In the genomic region with DNA sequence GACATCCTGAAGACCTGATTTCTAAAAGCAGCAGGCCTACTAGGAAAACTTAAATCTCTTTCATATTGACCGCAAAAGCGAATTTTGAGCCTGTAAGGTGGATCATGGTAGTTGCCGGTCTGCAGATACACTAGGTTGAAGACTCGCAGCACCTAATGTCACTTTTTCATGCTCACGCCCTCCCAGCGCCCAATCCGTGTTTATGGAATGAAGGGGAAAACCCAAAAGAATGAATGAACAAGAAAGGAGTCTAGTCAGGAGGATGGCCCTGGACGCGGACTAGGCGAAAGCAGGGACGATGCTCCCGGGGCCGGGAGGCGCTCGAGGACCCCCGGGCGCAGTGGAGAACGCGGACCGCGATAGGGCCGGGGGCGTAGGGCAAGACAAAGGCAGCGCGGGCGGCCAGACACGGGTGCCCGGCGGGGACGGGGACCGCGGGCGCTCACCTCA, we compare ENCODE assay signal across 8 cellular contexts. TPM values are rescaled to one million over a fixed set of nuclear protein-coding genes. Genes with fewer than 3 reads are reported as not detected.
DNase-seq lines count a peak whose midpoint lies in the region; ATAC-seq and TF ChIP-seq lines count a peak whose summit lies in the region.

No MANE protein-coding gene starts in this region.

- no peaks in the 10 kb centered on the region for H3K27me3 ChIP-seq in PC-9 (ENCODE audit: insufficient read depth, low read depth)
- H3K27me3 ChIP-seq in naive thymus-derived CD4-positive, alpha-beta T cell (ENCODE audit: control insufficient read depth in 2 of 2, insufficient read depth in 2 of 2, low read length in 2 of 2) = no peaks in the 10 kb centered on the region

- peak overlapping the region; percentile 81 for H3K27ac Mint-ChIP-seq in dendritic cell treated with granulocyte-macrophage colony-stimulating factor and Interleukin-4, amounts not matched to agents 40 ng/mL and 50 ng/mL, for 4 days
- H3K27ac Mint-ChIP-seq in naive thymus-derived CD4-positive, alpha-beta T cell = peak overlapping the region; percentile 70 to 94 (median 80)

- no peak overlapping the region for H2AFZ ChIP-seq in PC-9

- H3K4me2 ChIP-seq in PC-9 = peak overlapping the region; percentile 98

- peak overlapping the region; percentile 89 for H3K4me3 Mint-ChIP-seq in dendritic cell treated with granulocyte-macrophage colony-stimulating factor and Interleukin-4, amounts not matched to agents 40 ng/mL and 50 ng/mL, for 4 days
- H3K4me3 Mint-ChIP-seq in naive thymus-derived CD4-positive, alpha-beta T cell = peak overlapping the region; percentile 87 to 100 (median 96)

- H3K9me2 ChIP-seq in PC-9 (ENCODE audit: insufficient read depth) = no peaks in the 10 kb centered on the region

- ATAC-seq in naive thymus-derived CD4-positive, alpha-beta T cell = no peak

- intact Hi-C loops in PC-9 (cut with micrococcal nuclease; ENCODE audit: unreplicated experiment) = loop anchor here (2.0 kb wide), 3 partner anchors 107 to 431 kb away; no protein-coding TSS in a partner anchor
- intact Hi-C loops in dendritic cell treated with granulocyte-macrophage colony-stimulating factor and Interleukin-4, amounts not matched to agents 40 ng/mL and 50 ng/mL, for 4 days (cut with micrococcal nuclease) = loop anchor here (2.0 kb wide), 1 partner anchor 107 kb away; no protein-coding TSS in a partner anchor
- intact Hi-C loops in naive thymus-derived CD4-positive, alpha-beta T cell (cut with micrococcal nuclease) = loop anchor here (1.0 to 10.0 kb wide), 8 partner anchors 51 to 1179 kb away; a partner anchor contains a TSS

- H3K4me3 ChIP-seq in PC-9 = peak overlapping the region; percentile 79
- peak overlapping the region; percentile 83 for H3K4me3 ChIP-seq in naive thymus-derived CD4-positive, alpha-beta T cell (ENCODE audit: low read length)

- H3K4me1 Mint-ChIP-seq in dendritic cell treated with granulocyte-macrophage colony-stimulating factor and Interleukin-4, amounts not matched to agents 40 ng/mL and 50 ng/mL, for 4 days (ENCODE audit: low read depth) = peaks cover 76% of the 10 kb centered on the region
- H3K4me1 Mint-ChIP-seq in naive thymus-derived CD4-positive, alpha-beta T cell = peaks cover 32 to 86% (median 69%) of the 10 kb centered on the region in 7 donors

- peaks cover 82% of the 10 kb centered on the region for H3K79me2 ChIP-seq in PC-9 (ENCODE audit: low read depth)

- no TSS peak for BruUV-seq in PC-9 (replicated peaks; lab: Mats Ljungman, UMichigan)

- POLR2A ChIA-PET in PC-9 (lab: Charles Lee; ENCODE audit: unreplicated experiment) = interaction anchor here (0.6 kb wide), 2 partner anchors 51 to 72 kb away, joined by 3 to 5 read pairs; no protein-coding TSS in a partner anchor
- POLR2A ChIA-PET in naive thymus-derived CD4-positive, alpha-beta T cell (lab: Charles Lee) = interaction anchor here (1.0 to 3.6 kb wide), 3 partner anchors 25 to 108 kb away, joined by 4 to 19 read pairs (median 6); no protein-coding TSS in a partner anchor

- peak overlapping the region; percentile 96 for H3K27ac ChIP-seq in PC-9
- peak overlapping the region; percentile 67 for H3K27ac ChIP-seq in naive thymus-derived CD4-positive, alpha-beta T cell (ENCODE audit: low read depth, low read length)

- no peak for TF ChIP-seq CTCF in PC-9 (conservative IDR thresholded peaks at IDR 0.05)

- peaks cover 16% of the 10 kb centered on the region; the same call in 1 of the 2 replicates for H3F3A ChIP-seq in PC-9 (ENCODE audit: insufficient read depth, low read depth)

- H3K36me3 ChIP-seq in PC-9 (ENCODE audit: low read depth) = peaks cover 38% of the 10 kb centered on the region
- H3K36me3 ChIP-seq in naive thymus-derived CD4-positive, alpha-beta T cell (ENCODE audit: control insufficient read depth in 2 of 3, insufficient read depth in 3 of 3, low read length in 3 of 3) = no peaks in the 10 kb centered on the region

- DNase-seq in NK-92 treated with Interleukin-12 subunit alpha and Interleukin-12 subunit beta, amount 100 ng/mL, for 24 hours (lab: John Stamatoyannopoulos, UW) = peak; percentile 46
- DNase-seq in NK-92 (lab: John Stamatoyannopoulos, UW; ENCODE audit: unreplicated experiment) = no peak
- DNase-seq in PC-9 = no peak
- peak in 1 of 9 donors; percentile 18 for DNase-seq in naive thymus-derived CD4-positive, alpha-beta T cell
- no peak for DNase-seq in UCSD-AML1 (lab: John Stamatoyannopoulos, UW; ENCODE audit: unreplicated experiment)
- no peak for DNase-seq in epidermal melanocyte (ENCODE audit: insufficient read length, low spot score)
- no peak for DNase-seq in midbrain (lab: John Stamatoyannopoulos, UW)

- no peaks in the 10 kb centered on the region for H3K9me3 ChIP-seq in PC-9 (ENCODE audit: insufficient read depth, low read depth)
- H3K9me3 ChIP-seq in naive thymus-derived CD4-positive, alpha-beta T cell (ENCODE audit: control insufficient read depth in 2 of 3, low read length in 3 of 3) = no peaks in the 10 kb centered on the region

- H3K4me1 ChIP-seq in PC-9 (replicated peaks; ENCODE audit: insufficient read depth) = peaks cover 58% of the 10 kb centered on the region
- H3K4me1 ChIP-seq in naive thymus-derived CD4-positive, alpha-beta T cell (ENCODE audit: control insufficient read depth in 2 of 2, insufficient read depth in 2 of 2, low read length in 2 of 2) = peaks cover 22 to 23% of the 10 kb centered on the region in 2 donors

- CTCF ChIA-PET in PC-9 (lab: Charles Lee) = interaction anchor here (0.6 to 1.0 kb wide), 2 partner anchors 51 to 435 kb away, joined by 3 to 4 read pairs; no protein-coding TSS in a partner anchor
- CTCF ChIA-PET in naive thymus-derived CD4-positive, alpha-beta T cell (lab: Charles Lee) = interaction anchor here (0.9 to 1.5 kb wide), 4 partner anchors 12 to 142 kb away, joined by 3 to 4 read pairs (median 3); no protein-coding TSS in a partner anchor

- peaks cover 52% of the 10 kb centered on the region for H4K20me1 ChIP-seq in PC-9 (ENCODE audit: insufficient read depth)

- no peaks in the 10 kb centered on the region for H3K9me3 Mint-ChIP-seq in dendritic cell treated with granulocyte-macrophage colony-stimulating factor and Interleukin-4, amounts not matched to agents 40 ng/mL and 50 ng/mL, for 4 days
- H3K9me3 Mint-ChIP-seq in naive thymus-derived CD4-positive, alpha-beta T cell = peaks cover 0 to 3% (median 0%) of the 10 kb centered on the region in 11 donors

- peaks cover 6% of the 10 kb centered on the region for H3K27me3 Mint-ChIP-seq in dendritic cell treated with granulocyte-macrophage colony-stimulating factor and Interleukin-4, amounts not matched to agents 40 ng/mL and 50 ng/mL, for 4 days
- peaks cover 0 to 21% (median 0%) of the 10 kb centered on the region in 5 donors for H3K27me3 Mint-ChIP-seq in naive thymus-derived CD4-positive, alpha-beta T cell

- H3K36me3 Mint-ChIP-seq in dendritic cell treated with granulocyte-macrophage colony-stimulating factor and Interleukin-4, amounts not matched to agents 40 ng/mL and 50 ng/mL, for 4 days (ENCODE audit: low read depth) = peaks cover 14% of the 10 kb centered on the region
- H3K36me3 Mint-ChIP-seq in naive thymus-derived CD4-positive, alpha-beta T cell = peaks cover 0 to 16% (median 9%) of the 10 kb centered on the region in 5 donors

RNA-seq across cellular contexts. Expression of a gene that starts 0.8 kb away (rescaled TPM):
- 213 and 254 TPM in 2 replicates for total RNA-seq in PC-9 (2021)
- total RNA-seq in naive thymus-derived CD4-positive, alpha-beta T cell = 10 to 100 TPM; 18.5 to 37.5 (median 27.6) TPM
- 10 to 100 TPM in 1 of 2 donors, 1 to 10 TPM in 1; 8.3 to 14.9 TPM for polyA plus RNA-seq in naive thymus-derived CD4-positive, alpha-beta T cell
